In the genomic region with DNA sequence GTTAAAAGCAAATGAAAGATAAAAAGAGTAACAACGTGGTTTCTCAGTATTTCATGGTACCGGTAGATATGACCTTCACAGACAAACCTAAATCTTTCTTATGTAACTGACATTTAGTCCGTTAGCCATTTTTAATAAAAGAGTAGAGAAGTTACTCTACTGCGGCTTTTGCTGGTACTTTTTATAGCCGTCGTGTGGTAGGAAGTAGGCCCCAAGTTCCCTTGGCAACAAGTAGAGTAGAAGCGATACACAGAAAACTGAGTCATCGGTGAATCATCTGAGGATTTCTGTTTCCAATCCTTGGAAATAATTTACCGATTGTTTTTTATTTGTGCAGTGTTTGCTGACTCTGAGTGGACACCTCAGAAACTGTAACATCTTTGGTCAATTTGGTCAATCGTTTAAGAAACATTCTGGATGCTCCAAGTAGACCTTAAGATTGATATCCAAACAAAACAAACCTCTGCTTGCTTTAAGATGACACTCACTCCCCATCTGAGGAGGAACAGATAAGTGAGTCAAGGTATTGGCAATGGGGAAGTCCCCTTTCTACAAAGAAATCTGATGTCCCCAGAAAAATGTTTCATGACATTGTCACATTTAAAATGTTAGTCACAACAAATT, we compare ENCODE assay signal across 8 cellular contexts.
A peak's percentile ranks its signal among the peaks of the same experiment; 100 is the strongest.
DNase-seq lines count a peak whose midpoint lies in the region; ATAC-seq and TF ChIP-seq lines count a peak whose summit lies in the region.

No MANE protein-coding gene starts in this region.

- peaks cover 44% of the 10 kb centered on the region for H3K4me1 Mint-ChIP-seq in stimulated activated effector memory CD8-positive, alpha-beta T cell treated with anti-CD3 and anti-CD28 coated beads, Interleukin-12 subunit alpha, Interleukin-12 subunit beta, amount 100 ng/mL, for 72 hours

- peaks cover 0 to 9% of the 10 kb centered on the region in 2 donors for H3K4me1 ChIP-seq in lung (ENCODE audit: control insufficient read depth in 2 of 2, insufficient read depth in 2 of 2, low read length in 2 of 2)

- peak overlapping the region; percentile 69 for H3K4me3 Mint-ChIP-seq in stimulated activated effector memory CD8-positive, alpha-beta T cell treated with anti-CD3 and anti-CD28 coated beads, Interleukin-12 subunit alpha, Interleukin-12 subunit beta, amount 100 ng/mL, for 72 hours

- 31 to 58% methylated on average over 10 of the region's 10 CpGs for WGBS in lung, 2 donors

- H3K36me3 ChIP-seq in lung (ENCODE audit: control insufficient read depth in 2 of 2, insufficient read depth in 2 of 2, low read length in 2 of 2) = no peaks in the 10 kb centered on the region

- ATAC-seq in GM19372 (IDR thresholded peaks at IDR 0.05; ENCODE audit: low read depth, unreplicated experiment) (peak; percentile 95), HG03442 (IDR thresholded peaks at IDR 0.05; ENCODE audit: unreplicated experiment) (peak; percentile 97), lung (ENCODE audit: insufficient read depth, low FRiP score) (peak; percentile 76)
- ATAC-seq in stimulated activated effector memory CD8-positive, alpha-beta T cell treated with anti-CD3 and anti-CD28 coated beads, Interleukin-12 subunit alpha, Interleukin-12 subunit beta, amount 100 ng/mL, for 72 hours = peak; percentile 95

- H3K9me3 Mint-ChIP-seq in stimulated activated effector memory CD8-positive, alpha-beta T cell treated with anti-CD3 and anti-CD28 coated beads, Interleukin-12 subunit alpha, Interleukin-12 subunit beta, amount 100 ng/mL, for 72 hours = peaks cover 6% of the 10 kb centered on the region

- H3K9me3 ChIP-seq in lung (ENCODE audit: control insufficient read depth in 2 of 2, insufficient read depth in 1 of 2, low read length in 1 of 2) = no peaks in the 10 kb centered on the region

- peak overlapping the region; percentile 97 for H3K27ac Mint-ChIP-seq in stimulated activated effector memory CD8-positive, alpha-beta T cell treated with anti-CD3 and anti-CD28 coated beads, Interleukin-12 subunit alpha, Interleukin-12 subunit beta, amount 100 ng/mL, for 72 hours

- H3K36me3 Mint-ChIP-seq in stimulated activated effector memory CD8-positive, alpha-beta T cell treated with anti-CD3 and anti-CD28 coated beads, Interleukin-12 subunit alpha, Interleukin-12 subunit beta, amount 100 ng/mL, for 72 hours = peaks cover 10% of the 10 kb centered on the region

- H3K4me3 ChIP-seq in lung = no peak overlapping the region

- TF ChIP-seq CTCF in lung (IDR thresholded peaks at IDR 0.05; ENCODE audit: control extremely low read depth, extremely low read depth) = no peak

- H3K27me3 ChIP-seq in lung (ENCODE audit: control insufficient read depth, insufficient read depth) = no peaks in the 10 kb centered on the region

- no peak overlapping the region for H3K27ac ChIP-seq in lung (ENCODE audit: low read depth in 1 of 2, low read length in 1 of 2)

- DNase-seq in AML-193 (lab: John Stamatoyannopoulos, UW) (peak; percentile 88 to 96), T-helper 2 cell (peak in 4 of 5 experiments; percentile 39 to 94 (median 66)), brain pericyte (ENCODE audit: low read depth, low spot score) (peak; percentile 71), lung (ENCODE audit: low spot score) (no peak), NCI-H82 (lab: John Stamatoyannopoulos, UW) (no peak)
- DNase-seq in stimulated activated effector memory CD8-positive, alpha-beta T cell treated with anti-CD3 and anti-CD28 coated beads, Interleukin-12 subunit alpha, Interleukin-12 subunit beta, amount 100 ng/mL, for 72 hours (ENCODE audit: low spot score in 2 of 2) = peak; percentile 34 to 81

Comparison
In these comparisons a context has a peak if more than half of its experiments do, and no peak if none do; other contexts are left out.
1. DNase-seq: peak in AML-193 (2 of 2), T-helper 2 cell (4 of 5), brain pericyte (single experiment) and stimulated activated effector memory CD8-positive, alpha-beta T cell treated with anti-CD3 and anti-CD28 coated beads, Interleukin-12 subunit alpha, Interleukin-12 subunit beta, amount 100 ng/mL, for 72 hours (2 of 2); none in lung (single experiment) and NCI-H82 (single experiment).
2. Peak in every context shown above with its lines, with median percentiles within 50 percentile points of each other: ATAC-seq.